14 cellular contexts compared by ENCODE assay signal in genomic region chr7:105723582-105723981, GRCh38.
DNase-seq lines count a peak whose midpoint lies in the region; ATAC-seq and TF ChIP-seq lines count a peak whose summit lies in the region.
"Had no signal": no experiment of that assay in that cellular context is flagged by ENCODE, and none has a peak within 500 bp of the region (broad histone marks: within the 10 kb centered on the region; RNA-seq: fewer than 3 reads in every experiment).

No MANE protein-coding gene starts in this region.

- H3K27ac Mint-ChIP-seq in endodermal cell, result peak overlapping the region; percentile 39
- H3K27ac Mint-ChIP-seq in progenitor cell of endocrine pancreas, result peak overlapping the region; percentile 20
- H3K27ac Mint-ChIP-seq: nephron had no signal

- H3K36me3 ChIP-seq in endodermal cell (ENCODE audit: control insufficient read depth, insufficient read depth, low read length), result no peaks in the 10 kb centered on the region

- H3K27ac ChIP-seq in endodermal cell (ENCODE audit: low read depth, low read length), result peak overlapping the region; percentile 57
- H3K27ac ChIP-seq: skin epidermis had no signal

- H3K4me3 ChIP-seq in endodermal cell (ENCODE audit: low read length), result no peak overlapping the region
- H3K4me3 ChIP-seq: skin epidermis had no signal

- DNase-seq in NCI-H146 (lab: John Stamatoyannopoulos, UW) (peak; percentile 63), NCI-H510A (lab: John Stamatoyannopoulos, UW) (peak; percentile 41), endodermal cell (peak; percentile 59), progenitor cell of endocrine pancreas (ENCODE audit: low spot score, unreplicated experiment) (no peak), hepatic stellate cell (ENCODE audit: low spot score) (no peak), OCI-M1 (lab: John Stamatoyannopoulos, UW) (no peak)
- DNase-seq: activated CD4-positive, alpha-beta T cell treated with anti-CD3 and anti-CD28 coated beads for 48 hours; activated T-cell treated with anti-CD3 and anti-CD28 coated beads, Interleukin-2, amount 50 U/mL, for 4 hours; left colon; PC-3; SW 1271 had no signal

- H3K27me3 Mint-ChIP-seq in endodermal cell (ENCODE audit: insufficient read depth) (no peaks in the 10 kb centered on the region), progenitor cell of endocrine pancreas (no peaks in the 10 kb centered on the region)

- no peaks in the 10 kb centered on the region for H3K9me3 ChIP-seq in endodermal cell (ENCODE audit: control insufficient read depth, low read length)

- H3K36me3 Mint-ChIP-seq in endodermal cell (ENCODE audit: low read depth) (peaks cover 22% of the 10 kb centered on the region), progenitor cell of endocrine pancreas (ENCODE audit: insufficient read depth) (no peaks in the 10 kb centered on the region)

- no peak overlapping the region for H3K9ac ChIP-seq in endodermal cell (ENCODE audit: extremely low read depth, low read length, poor library complexity, severe bottlenecking)

- H3K9me3 Mint-ChIP-seq in endodermal cell (no peaks in the 10 kb centered on the region), progenitor cell of endocrine pancreas (ENCODE audit: low read depth) (no peaks in the 10 kb centered on the region)
- H3K9me3 Mint-ChIP-seq: activated T-cell treated with anti-CD3 and anti-CD28 coated beads, Interleukin-2, amount 50 U/mL, for 4 hours; nephron had no signal

- H3K4me3 Mint-ChIP-seq in endodermal cell (no peak overlapping the region), progenitor cell of endocrine pancreas (ENCODE audit: low read depth) (no peak overlapping the region)
- H3K4me3 Mint-ChIP-seq: activated T-cell treated with anti-CD3 and anti-CD28 coated beads, Interleukin-2, amount 50 U/mL, for 4 hours; nephron had no signal

- peaks cover 27% of the 10 kb centered on the region for H3K4me1 Mint-ChIP-seq in endodermal cell
- peaks cover 5% of the 10 kb centered on the region for H3K4me1 Mint-ChIP-seq in progenitor cell of endocrine pancreas (ENCODE audit: low read depth)

- WGBS in endodermal cell (ENCODE audit: insufficient coverage in 1 of 2, insufficient read length in 1 of 2), 2 experiments, result 62 to 81% methylated on average over 5 of the region's 5 CpGs

- no peak for ATAC-seq in GM18519 (IDR thresholded peaks at IDR 0.05; ENCODE audit: low FRiP score, unreplicated experiment)
- ATAC-seq: activated T-cell treated with anti-CD3 and anti-CD28 coated beads, Interleukin-2, amount 50 U/mL, for 4 hours; left colon; PC-3 had no signal

- no peak for TF ChIP-seq CTCF in endodermal cell (conservative IDR thresholded peaks at IDR 0.05)
- no peak for TF ChIP-seq CTCF in progenitor cell of endocrine pancreas (IDR thresholded peaks at IDR 0.05; ENCODE audit: unreplicated experiment)

- no peaks in the 10 kb centered on the region for H3K27me3 ChIP-seq in endodermal cell (ENCODE audit: control insufficient read depth, insufficient read depth, low read length, poor library complexity, severe bottlenecking)

- no peaks in the 10 kb centered on the region for H3K4me1 ChIP-seq in endodermal cell (ENCODE audit: control insufficient read depth, insufficient read depth, low read length)

Comparison
In these comparisons a context has a peak if more than half of its experiments do, and no peak if none do; other contexts are left out.
1. DNase-seq: peak in NCI-H146 (single experiment), NCI-H510A (single experiment) and endodermal cell (single experiment); none in progenitor cell of endocrine pancreas (single experiment), hepatic stellate cell (single experiment) and OCI-M1 (single experiment).